ENCODE assay signal across 8 cellular contexts in the genomic region with DNA sequence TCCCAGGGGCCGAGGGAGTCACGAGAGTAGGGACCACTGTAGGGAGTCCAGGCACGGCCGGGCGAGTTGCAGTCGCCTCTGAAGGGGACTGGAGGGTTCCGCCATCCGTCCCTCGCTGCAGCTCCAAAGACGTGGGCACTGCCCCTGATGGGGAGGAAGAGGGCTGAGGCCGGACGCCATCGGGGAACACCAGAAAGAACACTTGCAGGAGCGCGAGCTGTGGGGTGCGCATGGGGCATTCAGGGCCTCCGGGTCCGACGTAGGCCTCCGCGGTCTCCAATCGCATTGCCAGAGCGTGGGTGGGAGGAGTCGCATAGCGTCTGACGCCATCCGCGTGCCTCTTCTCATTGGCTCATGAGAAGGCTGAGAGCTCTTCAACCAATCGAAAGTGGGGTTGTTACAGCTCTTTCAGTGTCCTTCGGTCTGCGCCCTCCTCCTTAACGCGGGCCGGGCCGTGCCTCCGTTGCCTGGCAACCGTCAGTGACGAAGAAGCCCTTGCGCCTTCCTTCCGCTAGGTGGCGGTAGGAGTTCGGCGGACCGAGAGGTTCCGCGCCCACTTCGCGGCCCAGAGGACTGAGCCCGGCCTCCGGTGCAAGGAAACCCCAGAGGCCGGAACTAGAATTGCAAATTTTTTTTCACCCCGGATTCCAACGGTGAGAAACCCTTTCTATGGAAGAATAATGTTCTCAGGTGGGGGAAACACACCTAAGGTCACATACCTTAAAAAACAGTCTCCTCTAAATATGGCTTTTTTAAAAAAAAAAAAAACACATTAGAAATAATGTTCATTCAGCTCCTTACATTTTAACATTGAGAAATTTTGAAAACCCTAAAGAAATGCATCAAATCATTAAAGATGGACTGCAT. TPM values are rescaled to one million over a fixed set of nuclear protein-coding genes. Genes with fewer than 3 reads are reported as not detected.
A peak's percentile ranks its signal among the peaks of the same experiment; 100 is the strongest.
DNase-seq lines count a peak whose midpoint lies in the region; ATAC-seq lines count a peak whose summit lies in the region.

A gene with protein sequence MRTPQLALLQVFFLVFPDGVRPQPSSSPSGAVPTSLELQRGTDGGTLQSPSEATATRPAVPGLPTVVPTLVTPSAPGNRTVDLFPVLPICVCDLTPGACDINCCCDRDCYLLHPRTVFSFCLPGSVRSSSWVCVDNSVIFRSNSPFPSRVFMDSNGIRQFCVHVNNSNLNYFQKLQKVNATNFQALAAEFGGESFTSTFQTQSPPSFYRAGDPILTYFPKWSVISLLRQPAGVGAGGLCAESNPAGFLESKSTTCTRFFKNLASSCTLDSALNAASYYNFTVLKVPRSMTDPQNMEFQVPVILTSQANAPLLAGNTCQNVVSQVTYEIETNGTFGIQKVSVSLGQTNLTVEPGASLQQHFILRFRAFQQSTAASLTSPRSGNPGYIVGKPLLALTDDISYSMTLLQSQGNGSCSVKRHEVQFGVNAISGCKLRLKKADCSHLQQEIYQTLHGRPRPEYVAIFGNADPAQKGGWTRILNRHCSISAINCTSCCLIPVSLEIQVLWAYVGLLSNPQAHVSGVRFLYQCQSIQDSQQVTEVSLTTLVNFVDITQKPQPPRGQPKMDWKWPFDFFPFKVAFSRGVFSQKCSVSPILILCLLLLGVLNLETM (minus strand): TSS at position 260 of the 867 bp plus-strand sequence. CDS start 28 bp downstream, at position 232.

- DNase-seq in C1 segment of cervical spinal cord (lab: John Stamatoyannopoulos, UW) (peak; percentile 53 to 99 (median 94)), NCI-H69 (lab: John Stamatoyannopoulos, UW) (peak; percentile 98), dedifferentiated amniotic fluid mesenchymal stem cell (ENCODE audit: extremely low spot score) (peak; percentile 100), left lobe of liver (ENCODE audit: low spot score) (peak; percentile 99)
- DNase-seq in activated CD4-positive, alpha-beta T cell treated with anti-CD3 and anti-CD28 coated beads, Interleukin-2, amount 50 U/mL, for 1 hour: peak; percentile 92
- DNase-seq in stimulated activated CD4-positive, alpha-beta T cell treated with anti-CD3 and anti-CD28 coated beads, Interleukin-2, amount 100 ng/mL, for 48 hours: peak; percentile 95 to 96

- ATAC-seq in GM19324 (IDR thresholded peaks at IDR 0.05; ENCODE audit: low FRiP score, unreplicated experiment) (peak; percentile 99), HG03520 (IDR thresholded peaks at IDR 0.05; ENCODE audit: unreplicated experiment) (peak; percentile 98), left lobe of liver (peak; percentile 96)

RNA-seq across cellular contexts. Expression of the gene that starts here (rescaled TPM):
- total RNA-seq in left lobe of liver: 17.8 TPM

Comparison
In these comparisons a context has a peak if more than half of its experiments do, and no peak if none do; other contexts are left out.
1. Peak in every context shown above with its lines: DNase-seq and ATAC-seq.